Comparison of ENCODE assay signal across 10 cellular contexts in the genomic region with DNA sequence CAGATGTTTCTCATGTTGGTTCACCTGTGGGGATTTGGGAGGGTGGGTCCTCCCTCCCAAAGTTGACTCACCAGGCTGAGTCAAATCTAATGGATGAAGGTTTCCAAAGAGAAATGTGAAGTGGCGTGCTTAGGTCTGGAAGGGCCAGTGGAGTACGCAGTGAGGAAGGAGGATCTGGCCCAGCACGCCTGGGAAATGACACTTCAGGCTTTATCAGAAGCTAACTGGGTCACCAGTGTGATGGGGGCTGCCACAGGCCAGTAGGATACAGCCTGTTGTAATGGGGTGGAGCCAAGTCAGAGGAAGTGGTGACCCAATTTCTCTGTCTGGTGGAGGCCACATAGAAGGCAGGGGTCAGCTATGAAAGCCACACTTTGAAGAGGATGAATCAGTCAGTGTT. TPM values are rescaled to one million over a fixed set of nuclear protein-coding genes. Genes with fewer than 3 reads are reported as not detected.
A peak's percentile ranks its signal among the peaks of the same experiment; 100 is the strongest.
DNase-seq lines count a peak whose midpoint lies in the region; ATAC-seq and TF ChIP-seq lines count a peak whose summit lies in the region.
"Had no signal": no experiment of that assay in that cellular context is flagged by ENCODE, and none has a peak within 500 bp of the region (broad histone marks: within the 10 kb centered on the region; RNA-seq: fewer than 3 reads in every experiment).

No MANE protein-coding gene starts in this region.

- no peaks in the 10 kb centered on the region for H3K27me3 Mint-ChIP-seq in activated naive CD4-positive, alpha-beta T cell treated with anti-CD3 and anti-CD28 coated beads for 36 hours (ENCODE audit: low read depth)
- no peaks in the 10 kb centered on the region for H3K27me3 Mint-ChIP-seq in activated CD8-positive, alpha-beta T cell treated with anti-CD3 and anti-CD28 coated beads for 36 hours
- H3K27me3 Mint-ChIP-seq in stimulated activated naive B cell treated with anti-CD40 and anti-IgM and Interleukin-4, amounts not matched to agents 10 μg/mL and 1 μg/mL and 100 μg/mL, for 72 hours, result no peaks in the 10 kb centered on the region

- H3K4me3 Mint-ChIP-seq in activated naive CD4-positive, alpha-beta T cell treated with anti-CD3 and anti-CD28 coated beads for 36 hours, result no peak overlapping the region
- H3K4me3 Mint-ChIP-seq in activated CD8-positive, alpha-beta T cell treated with anti-CD3 and anti-CD28 coated beads for 36 hours, result no peak overlapping the region
- H3K4me3 Mint-ChIP-seq in stimulated activated naive B cell treated with anti-CD40 and anti-IgM and Interleukin-4, amounts not matched to agents 10 μg/mL and 1 μg/mL and 100 μg/mL, for 72 hours, result no peak overlapping the region

- H3K27ac Mint-ChIP-seq in activated naive CD4-positive, alpha-beta T cell treated with anti-CD3 and anti-CD28 coated beads for 36 hours, result peak overlapping the region; percentile 10
- peak overlapping the region; percentile 64 for H3K27ac Mint-ChIP-seq in activated CD8-positive, alpha-beta T cell treated with anti-CD3 and anti-CD28 coated beads for 36 hours
- H3K27ac Mint-ChIP-seq in stimulated activated naive B cell treated with anti-CD40 and anti-IgM and Interleukin-4, amounts not matched to agents 10 μg/mL and 1 μg/mL and 100 μg/mL, for 72 hours, result peak overlapping the region; percentile 76

- H3K4me1 Mint-ChIP-seq in activated naive CD4-positive, alpha-beta T cell treated with anti-CD3 and anti-CD28 coated beads for 36 hours (ENCODE audit: low read depth), result peaks cover 2% of the 10 kb centered on the region
- peaks cover 17% of the 10 kb centered on the region for H3K4me1 Mint-ChIP-seq in activated CD8-positive, alpha-beta T cell treated with anti-CD3 and anti-CD28 coated beads for 36 hours (ENCODE audit: low read depth)
- peaks cover 11 to 26% of the 10 kb centered on the region in 2 donors for H3K4me1 Mint-ChIP-seq in stimulated activated naive B cell treated with anti-CD40 and anti-IgM and Interleukin-4, amounts not matched to agents 10 μg/mL and 1 μg/mL and 100 μg/mL, for 72 hours

- no peak overlapping the region for H3K4me3 ChIP-seq in fibroblast of villous mesenchyme (ENCODE audit: low read depth, low read length)

- CTCF ChIA-PET in activated naive CD4-positive, alpha-beta T cell treated with anti-CD3 and anti-CD28 coated beads for 36 hours (lab: Charles Lee), result no interaction called here
- CTCF ChIA-PET in activated CD8-positive, alpha-beta T cell treated with anti-CD3 and anti-CD28 coated beads for 36 hours (lab: Charles Lee), result interaction anchor here (1.4 kb wide), 1 partner anchor 8 kb away, joined by 3 read pairs; no protein-coding TSS in a partner anchor

- ATAC-seq in activated CD8-positive, alpha-beta T cell treated with anti-CD3 and anti-CD28 coated beads for 36 hours, result peak; percentile 86
- ATAC-seq in stimulated activated naive B cell treated with anti-CD40 and anti-IgM and Interleukin-4, amounts not matched to agents 10 μg/mL and 1 μg/mL and 100 μg/mL, for 72 hours (replicated peaks), result no peak
- no peak for ATAC-seq in SK-N-SH treated with all-trans-retinoic acid at 6 μM for 48 hours

- H3K36me3 Mint-ChIP-seq in activated naive CD4-positive, alpha-beta T cell treated with anti-CD3 and anti-CD28 coated beads for 36 hours (ENCODE audit: low read depth), result peaks cover 44% of the 10 kb centered on the region
- H3K36me3 Mint-ChIP-seq in activated CD8-positive, alpha-beta T cell treated with anti-CD3 and anti-CD28 coated beads for 36 hours (ENCODE audit: low read depth), result peaks cover 55% of the 10 kb centered on the region
- peaks cover 52 to 70% of the 10 kb centered on the region in 2 donors for H3K36me3 Mint-ChIP-seq in stimulated activated naive B cell treated with anti-CD40 and anti-IgM and Interleukin-4, amounts not matched to agents 10 μg/mL and 1 μg/mL and 100 μg/mL, for 72 hours

- POLR2A ChIA-PET in activated CD8-positive, alpha-beta T cell treated with anti-CD3 and anti-CD28 coated beads for 36 hours (lab: Charles Lee), result interaction anchor here (0.6 to 1.4 kb wide), 2 partner anchors 89 to 595 kb away, joined by 3 to 7 read pairs; a partner anchor contains a TSS

- no peaks in the 10 kb centered on the region for H3K9me3 Mint-ChIP-seq in activated naive CD4-positive, alpha-beta T cell treated with anti-CD3 and anti-CD28 coated beads for 36 hours
- no peaks in the 10 kb centered on the region for H3K9me3 Mint-ChIP-seq in activated CD8-positive, alpha-beta T cell treated with anti-CD3 and anti-CD28 coated beads for 36 hours
- no peaks in the 10 kb centered on the region for H3K9me3 Mint-ChIP-seq in stimulated activated naive B cell treated with anti-CD40 and anti-IgM and Interleukin-4, amounts not matched to agents 10 μg/mL and 1 μg/mL and 100 μg/mL, for 72 hours

- DNase-seq in activated naive CD4-positive, alpha-beta T cell treated with anti-CD3 and anti-CD28 coated beads for 36 hours, result no peak
- DNase-seq in activated naive CD4-positive, alpha-beta T cell treated with anti-CD3 and anti-CD28 coated beads, Interleukin-2, amount 50 U/mL, for 16 hours, result no peak
- DNase-seq in activated CD8-positive, alpha-beta T cell treated with anti-CD3 and anti-CD28 coated beads for 36 hours, result peak; percentile 42
- peak; percentile 16 for DNase-seq in fibroblast of villous mesenchyme (ENCODE audit: low read depth)
- no peak for DNase-seq in stimulated activated naive B cell treated with anti-CD40 and anti-IgM and Interleukin-4, amounts not matched to agents 10 μg/mL and 1 μg/mL and 100 μg/mL, for 72 hours
- DNase-seq in GDM1 (lab: John Stamatoyannopoulos, UW), result no peak
- DNase-seq in stimulated activated CD4-positive, alpha-beta T cell treated with anti-CD3 and anti-CD28 coated beads, Interleukin-15, amount 100 ng/mL, for 24 hours, result no peak
- DNase-seq: foreskin melanocyte, NCI-H526 had no signal

- intact Hi-C loops in activated naive CD4-positive, alpha-beta T cell treated with anti-CD3 and anti-CD28 coated beads for 36 hours (cut with micrococcal nuclease), result no loop called here
- intact Hi-C loops in activated CD8-positive, alpha-beta T cell treated with anti-CD3 and anti-CD28 coated beads for 36 hours (cut with micrococcal nuclease), result no loop called here

- TF ChIP-seq CTCF in activated CD8-positive, alpha-beta T cell treated with anti-CD3 and anti-CD28 coated beads for 36 hours (IDR thresholded peaks at IDR 0.05), result no peak
- no peak for TF ChIP-seq CTCF in fibroblast of villous mesenchyme (IDR thresholded peaks at IDR 0.05; ENCODE audit: insufficient read depth, low read depth, low read length)

TF ChIP-seq in SK-N-SH treated with all-trans-retinoic acid at 6 μM for 48 hours, 23 proteins besides CTCF, POLR2A, EP300 and RAD21 (continues in another document):
- no peak for TF ChIP-seq ZNF565 (CRISPR knock-in tag; conservative IDR thresholded peaks at IDR 0.05; ENCODE audit: low read depth)
- TF ChIP-seq TOX (CRISPR knock-in tag; IDR thresholded peaks at IDR 0.05; ENCODE audit: borderline replicate concordance), result no peak
- TF ChIP-seq ZC3H10 (CRISPR knock-in tag; IDR thresholded peaks at IDR 0.05), result no peak
- no peak for TF ChIP-seq ISL1 (CRISPR knock-in tag; IDR thresholded peaks at IDR 0.05)
- TF ChIP-seq CSDC2 (CRISPR knock-in tag; IDR thresholded peaks at IDR 0.05), result no peak
- no peak for TF ChIP-seq OSR1 (CRISPR knock-in tag; IDR thresholded peaks at IDR 0.05)
- TF ChIP-seq ZFP3 (CRISPR knock-in tag; IDR thresholded peaks at IDR 0.05), result no peak
- TF ChIP-seq, protein P1, sequence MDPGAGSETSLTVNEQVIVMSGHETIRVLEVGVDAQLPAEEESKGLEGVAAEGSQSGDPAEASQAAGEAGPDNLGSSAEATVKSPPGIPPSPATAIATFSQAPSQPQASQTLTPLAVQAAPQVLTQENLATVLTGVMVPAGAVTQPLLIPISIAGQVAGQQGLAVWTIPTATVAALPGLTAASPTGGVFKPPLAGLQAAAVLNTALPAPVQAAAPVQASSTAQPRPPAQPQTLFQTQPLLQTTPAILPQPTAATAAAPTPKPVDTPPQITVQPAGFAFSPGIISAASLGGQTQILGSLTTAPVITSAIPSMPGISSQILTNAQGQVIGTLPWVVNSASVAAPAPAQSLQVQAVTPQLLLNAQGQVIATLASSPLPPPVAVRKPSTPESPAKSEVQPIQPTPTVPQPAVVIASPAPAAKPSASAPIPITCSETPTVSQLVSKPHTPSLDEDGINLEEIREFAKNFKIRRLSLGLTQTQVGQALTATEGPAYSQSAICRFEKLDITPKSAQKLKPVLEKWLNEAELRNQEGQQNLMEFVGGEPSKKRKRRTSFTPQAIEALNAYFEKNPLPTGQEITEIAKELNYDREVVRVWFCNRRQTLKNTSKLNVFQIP (CRISPR knock-in tag; IDR thresholded peaks at IDR 0.05; ENCODE audit: borderline replicate concordance, low read depth), result no peak
- TF ChIP-seq ESRRG (CRISPR knock-in tag; IDR thresholded peaks at IDR 0.05), result no peak
- TF ChIP-seq RARB (CRISPR knock-in tag; IDR thresholded peaks at IDR 0.05), result no peak
- TF ChIP-seq, protein P2, sequence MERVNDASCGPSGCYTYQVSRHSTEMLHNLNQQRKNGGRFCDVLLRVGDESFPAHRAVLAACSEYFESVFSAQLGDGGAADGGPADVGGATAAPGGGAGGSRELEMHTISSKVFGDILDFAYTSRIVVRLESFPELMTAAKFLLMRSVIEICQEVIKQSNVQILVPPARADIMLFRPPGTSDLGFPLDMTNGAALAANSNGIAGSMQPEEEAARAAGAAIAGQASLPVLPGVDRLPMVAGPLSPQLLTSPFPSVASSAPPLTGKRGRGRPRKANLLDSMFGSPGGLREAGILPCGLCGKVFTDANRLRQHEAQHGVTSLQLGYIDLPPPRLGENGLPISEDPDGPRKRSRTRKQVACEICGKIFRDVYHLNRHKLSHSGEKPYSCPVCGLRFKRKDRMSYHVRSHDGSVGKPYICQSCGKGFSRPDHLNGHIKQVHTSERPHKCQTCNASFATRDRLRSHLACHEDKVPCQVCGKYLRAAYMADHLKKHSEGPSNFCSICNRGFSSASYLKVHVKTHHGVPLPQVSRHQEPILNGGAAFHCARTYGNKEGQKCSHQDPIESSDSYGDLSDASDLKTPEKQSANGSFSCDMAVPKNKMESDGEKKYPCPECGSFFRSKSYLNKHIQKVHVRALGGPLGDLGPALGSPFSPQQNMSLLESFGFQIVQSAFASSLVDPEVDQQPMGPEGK (CRISPR knock-in tag; IDR thresholded peaks at IDR 0.05; ENCODE audit: borderline replicate concordance), result no peak

RNA-seq across cellular contexts. Expression of a gene that starts 18.0 kb away (rescaled TPM):
- total RNA-seq in activated naive CD4-positive, alpha-beta T cell treated with anti-CD3 and anti-CD28 coated beads for 36 hours, result 10 to 100 TPM; 60.7 to 62.9 TPM
- 10 to 100 TPM; 66.9 to 70.5 TPM for total RNA-seq in activated CD8-positive, alpha-beta T cell treated with anti-CD3 and anti-CD28 coated beads for 36 hours
- total RNA-seq in fibroblast of villous mesenchyme, result 29.0 and 33.7 TPM in 2 replicates

RNA-seq across cellular contexts. Expression of a gene that starts 38.5 kb away (rescaled TPM):
- total RNA-seq in activated naive CD4-positive, alpha-beta T cell treated with anti-CD3 and anti-CD28 coated beads for 36 hours, result 10 to 100 TPM; 10.2 TPM
- total RNA-seq in activated CD8-positive, alpha-beta T cell treated with anti-CD3 and anti-CD28 coated beads for 36 hours, result 1 to 10 TPM; 8.6 to 8.8 TPM
- 9.7 and 12.5 TPM in 2 replicates for total RNA-seq in fibroblast of villous mesenchyme

Comparison
In these comparisons a context has a peak if more than half of its experiments do, and no peak if none do; other contexts are left out.
1. DNase-seq: peak in activated CD8-positive, alpha-beta T cell treated with anti-CD3 and anti-CD28 coated beads for 36 hours (single experiment) and fibroblast of villous mesenchyme (single experiment); none in activated naive CD4-positive, alpha-beta T cell treated with anti-CD3 and anti-CD28 coated beads for 36 hours (single experiment), activated naive CD4-positive, alpha-beta T cell treated with anti-CD3 and anti-CD28 coated beads, Interleukin-2, amount 50 U/mL, for 16 hours (single experiment), stimulated activated naive B cell treated with anti-CD40 and anti-IgM and Interleukin-4, amounts not matched to agents 10 μg/mL and 1 μg/mL and 100 μg/mL, for 72 hours (single experiment), GDM1 (single experiment) and stimulated activated CD4-positive, alpha-beta T cell treated with anti-CD3 and anti-CD28 coated beads, Interleukin-15, amount 100 ng/mL, for 24 hours (single experiment).
2. H3K27ac Mint-ChIP-seq: peak in every context shown above with its lines; median percentile 76 in stimulated activated naive B cell treated with anti-CD40 and anti-IgM and Interleukin-4, amounts not matched to agents 10 μg/mL and 1 μg/mL and 100 μg/mL, for 72 hours; 64 in activated CD8-positive, alpha-beta T cell treated with anti-CD3 and anti-CD28 coated beads for 36 hours; 10 in activated naive CD4-positive, alpha-beta T cell treated with anti-CD3 and anti-CD28 coated beads for 36 hours.